Comparison of ENCODE assay signal across 1 cellular context in genomic region chr2:39139511-39140237, GRCh38.
A peak's percentile ranks its signal among the peaks of the same experiment; 100 is the strongest.
TF ChIP-seq lines count a peak whose summit lies in the region.

No MANE protein-coding gene starts in this region.

TF ChIP-seq in HepG2, 621 proteins besides CTCF, POLR2A, EP300 and RAD21:
- TF ChIP-seq ATF1 (CRISPR knock-in tag; IDR thresholded peaks at IDR 0.05) (peak; percentile 0; the same call in 1 of the 2 replicates), CEBPG (CRISPR knock-in tag; IDR thresholded peaks at IDR 0.05) (peak; percentile 75), YY1 (IDR thresholded peaks at IDR 0.05; ENCODE audit: insufficient read depth, insufficient replicate concordance, low read depth, low read length) (no peak), ARNTL (CRISPR knock-in tag; IDR thresholded peaks at IDR 0.05) (no peak), ZKSCAN8 (CRISPR knock-in tag; IDR thresholded peaks at IDR 0.05; ENCODE audit: borderline replicate concordance) (no peak), ATF4 (CRISPR knock-in tag; IDR thresholded peaks at IDR 0.05) (peak in 1 of 2 experiments; percentile 89; a peak in 2 of 4 replicates), GMEB2 (CRISPR knock-in tag; IDR thresholded peaks at IDR 0.05; ENCODE audit: low read depth) (no peak)
